ENCODE assay signal across 1 cellular context in genomic region chr11:7575841-7576451, GRCh38.
A peak's percentile ranks its signal among the peaks of the same experiment; 100 is the strongest.
TF ChIP-seq lines count a peak whose summit lies in the region.

No MANE protein-coding gene starts in this region.

TF ChIP-seq in HepG2, 621 proteins besides CTCF, POLR2A, EP300 and RAD21 (continued from another document and continues in another):
- TF ChIP-seq PAXIP1 (CRISPR knock-in tag; conservative IDR thresholded peaks at IDR 0.05) (peak; percentile 35; the same call in 1 of the 2 replicates), MXD3 (CRISPR knock-in tag; IDR thresholded peaks at IDR 0.05) (no peak), PRPF4 (IDR thresholded peaks at IDR 0.05; ENCODE audit: low read depth, low read length, poor library complexity, severe bottlenecking) (no peak), ZNF432 (CRISPR knock-in tag; IDR thresholded peaks at IDR 0.05; ENCODE audit: borderline replicate concordance) (no peak), ZNF33A (CRISPR knock-in tag; IDR thresholded peaks at IDR 0.05; ENCODE audit: borderline replicate concordance) (no peak), ZNF280D (CRISPR knock-in tag; IDR thresholded peaks at IDR 0.05) (no peak), ZNF720 (CRISPR knock-in tag; IDR thresholded peaks at IDR 0.05) (no peak), ZNF740 (CRISPR knock-in tag; IDR thresholded peaks at IDR 0.05) (no peak), ZMAT5 (CRISPR knock-in tag; IDR thresholded peaks at IDR 0.05; ENCODE audit: borderline replicate concordance, low read depth) (no peak), ZNF550 (CRISPR knock-in tag; IDR thresholded peaks at IDR 0.05; ENCODE audit: borderline replicate concordance) (no peak), ZNF691 (CRISPR knock-in tag; IDR thresholded peaks at IDR 0.05; ENCODE audit: borderline replicate concordance, low read depth) (no peak), KDM2A (CRISPR knock-in tag; IDR thresholded peaks at IDR 0.05; ENCODE audit: borderline replicate concordance, low read depth) (no peak), ZNF275 (CRISPR knock-in tag; IDR thresholded peaks at IDR 0.05; ENCODE audit: borderline replicate concordance) (no peak), ZNF276 (CRISPR knock-in tag; IDR thresholded peaks at IDR 0.05; ENCODE audit: low read depth) (no peak), ZNF280B (CRISPR knock-in tag; IDR thresholded peaks at IDR 0.05; ENCODE audit: borderline replicate concordance) (no peak), HNRNPL (IDR thresholded peaks at IDR 0.05; ENCODE audit: low read depth, low read length) (peak; percentile 64; the same call in 1 of the 2 replicates), ZNF496 (CRISPR knock-in tag; IDR thresholded peaks at IDR 0.05; ENCODE audit: insufficient replicate concordance) (no peak), ARID2 (CRISPR knock-in tag; IDR thresholded peaks at IDR 0.05; ENCODE audit: borderline replicate concordance) (no peak), HNF4A (CRISPR knock-in tag; IDR thresholded peaks at IDR 0.05) (peak; percentile 28; the same call in 1 of the 2 replicates), BORCS8-MEF2B (CRISPR knock-in tag; IDR thresholded peaks at IDR 0.05) (no peak), PRDM15 (CRISPR knock-in tag; IDR thresholded peaks at IDR 0.05) (no peak), GFI1 (CRISPR knock-in tag; IDR thresholded peaks at IDR 0.05; ENCODE audit: borderline replicate concordance) (0 out of 2 replicates have a peak, but pooled peaks have one; percentile 27), REXO4 (CRISPR knock-in tag; IDR thresholded peaks at IDR 0.05; ENCODE audit: borderline replicate concordance) (no peak), ZNF556 (CRISPR knock-in tag; IDR thresholded peaks at IDR 0.05; ENCODE audit: borderline replicate concordance) (no peak), ZNF761 (CRISPR knock-in tag; conservative IDR thresholded peaks at IDR 0.05) (no peak), ZNF770 (CRISPR knock-in tag; IDR thresholded peaks at IDR 0.05) (no peak)
- TF ChIP-seq, protein P1, sequence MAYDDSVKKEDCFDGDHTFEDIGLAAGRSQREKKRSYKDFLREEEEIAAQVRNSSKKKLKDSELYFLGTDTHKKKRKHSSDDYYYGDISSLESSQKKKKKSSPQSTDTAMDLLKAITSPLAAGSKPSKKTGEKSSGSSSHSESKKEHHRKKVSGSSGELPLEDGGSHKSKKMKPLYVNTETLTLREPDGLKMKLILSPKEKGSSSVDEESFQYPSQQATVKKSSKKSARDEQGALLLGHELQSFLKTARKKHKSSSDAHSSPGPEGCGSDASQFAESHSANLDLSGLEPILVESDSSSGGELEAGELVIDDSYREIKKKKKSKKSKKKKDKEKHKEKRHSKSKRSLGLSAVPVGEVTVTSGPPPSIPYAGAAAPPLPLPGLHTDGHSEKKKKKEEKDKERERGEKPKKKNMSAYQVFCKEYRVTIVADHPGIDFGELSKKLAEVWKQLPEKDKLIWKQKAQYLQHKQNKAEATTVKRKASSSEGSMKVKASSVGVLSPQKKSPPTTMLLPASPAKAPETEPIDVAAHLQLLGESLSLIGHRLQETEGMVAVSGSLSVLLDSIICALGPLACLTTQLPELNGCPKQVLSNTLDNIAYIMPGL (CRISPR knock-in tag; IDR thresholded peaks at IDR 0.05; ENCODE audit: borderline replicate concordance in 1 of 2, low read depth in 1 of 2), result no peak
- TF ChIP-seq, protein P2, sequence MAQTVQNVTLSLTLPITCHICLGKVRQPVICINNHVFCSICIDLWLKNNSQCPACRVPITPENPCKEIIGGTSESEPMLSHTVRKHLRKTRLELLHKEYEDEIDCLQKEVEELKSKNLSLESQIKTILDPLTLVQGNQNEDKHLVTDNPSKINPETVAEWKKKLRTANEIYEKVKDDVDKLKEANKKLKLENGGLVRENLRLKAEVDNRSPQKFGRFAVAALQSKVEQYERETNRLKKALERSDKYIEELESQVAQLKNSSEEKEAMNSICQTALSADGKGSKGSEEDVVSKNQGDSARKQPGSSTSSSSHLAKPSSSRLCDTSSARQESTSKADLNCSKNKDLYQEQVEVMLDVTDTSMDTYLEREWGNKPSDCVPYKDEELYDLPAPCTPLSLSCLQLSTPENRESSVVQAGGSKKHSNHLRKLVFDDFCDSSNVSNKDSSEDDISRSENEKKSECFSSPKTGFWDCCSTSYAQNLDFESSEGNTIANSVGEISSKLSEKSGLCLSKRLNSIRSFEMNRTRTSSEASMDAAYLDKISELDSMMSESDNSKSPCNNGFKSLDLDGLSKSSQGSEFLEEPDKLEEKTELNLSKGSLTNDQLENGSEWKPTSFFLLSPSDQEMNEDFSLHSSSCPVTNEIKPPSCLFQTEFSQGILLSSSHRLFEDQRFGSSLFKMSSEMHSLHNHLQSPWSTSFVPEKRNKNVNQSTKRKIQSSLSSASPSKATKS (CRISPR knock-in tag; IDR thresholded peaks at IDR 0.05), result no peak
